Comparison of ENCODE assay signal across 14 cellular contexts in genomic region chr13:99335603-99336002, GRCh38. TPM values are rescaled to one million over a fixed set of nuclear protein-coding genes. Genes with fewer than 3 reads are reported as not detected.
A peak's percentile ranks its signal among the peaks of the same experiment; 100 is the strongest.
DNase-seq lines count a peak whose midpoint lies in the region; ATAC-seq and TF ChIP-seq lines count a peak whose summit lies in the region.
"Had no signal": no experiment of that assay in that cellular context is flagged by ENCODE, and none has a peak within 500 bp of the region (broad histone marks: within the 10 kb centered on the region; RNA-seq: fewer than 3 reads in every experiment).

No MANE protein-coding gene starts in this region.

- no peak overlapping the region for H2AFZ ChIP-seq in PC-9

- no peak overlapping the region for H3K4me3 ChIP-seq in CD4-positive, alpha-beta memory T cell (ENCODE audit: low read length in 2 of 2)
- H3K4me3 ChIP-seq in PC-9 = no peak overlapping the region
- H3K4me3 ChIP-seq: thoracic aorta had no signal

- H3K79me2 ChIP-seq in PC-9 (ENCODE audit: low read depth) = peaks cover 4% of the 10 kb centered on the region; the same call in 1 of the 2 replicates

- no peaks in the 10 kb centered on the region for H3K27me3 Mint-ChIP-seq in CD4-positive, alpha-beta memory T cell
- H3K27me3 Mint-ChIP-seq in WTC11 (ENCODE audit: low read depth) = no peaks in the 10 kb centered on the region

- H3K27ac ChIP-seq in CD4-positive, alpha-beta memory T cell (ENCODE audit: low read depth, low read length) = no peak overlapping the region
- H3K27ac ChIP-seq in PC-9 = no peak overlapping the region
- H3K27ac ChIP-seq: epithelial cell of prostate, thoracic aorta had no signal

- intact Hi-C loops in CD4-positive, alpha-beta memory T cell (cut with micrococcal nuclease) = loop anchor here (1.0 kb wide), 1 partner anchor 10 kb away; no protein-coding TSS in a partner anchor
- intact Hi-C loops in PC-9 (cut with micrococcal nuclease; ENCODE audit: unreplicated experiment) = no loop called here

- H3K9me3 Mint-ChIP-seq in CD4-positive, alpha-beta memory T cell = no peaks in the 10 kb centered on the region
- H3K9me3 Mint-ChIP-seq in WTC11 = no peaks in the 10 kb centered on the region

- no peak overlapping the region for H3K4me3 Mint-ChIP-seq in CD4-positive, alpha-beta memory T cell
- no peak overlapping the region for H3K4me3 Mint-ChIP-seq in WTC11

- H3K9me2 ChIP-seq in PC-9 (ENCODE audit: insufficient read depth) = peaks cover 5% of the 10 kb centered on the region; the same call in 1 of the 2 replicates

- no peaks in the 10 kb centered on the region for H3K9me3 ChIP-seq in CD4-positive, alpha-beta memory T cell (ENCODE audit: control insufficient read depth in 1 of 2, low read length in 2 of 2)
- H3K9me3 ChIP-seq in PC-9 (ENCODE audit: insufficient read depth, low read depth) = no peaks in the 10 kb centered on the region
- H3K9me3 ChIP-seq: thoracic aorta had no signal

- peak; percentile 64 for ATAC-seq in GM19035 (IDR thresholded peaks at IDR 0.05; ENCODE audit: unreplicated experiment)
- peak; percentile 64 for ATAC-seq in HG02981 (IDR thresholded peaks at IDR 0.05; ENCODE audit: unreplicated experiment)
- ATAC-seq in WTC11 = peak; percentile 60

- H4K20me1 ChIP-seq in PC-9 (ENCODE audit: insufficient read depth) = no peaks in the 10 kb centered on the region

- TF ChIP-seq CTCF in WTC11 (IDR thresholded peaks at IDR 0.05) (no peak), PC-9 (conservative IDR thresholded peaks at IDR 0.05) (no peak)

- H3K36me3 Mint-ChIP-seq in CD4-positive, alpha-beta memory T cell = peaks cover 48 to 49% of the 10 kb centered on the region in 2 donors
- H3K36me3 Mint-ChIP-seq in WTC11 = peaks cover 9% of the 10 kb centered on the region

- no peaks in the 10 kb centered on the region for H3K27me3 ChIP-seq in CD4-positive, alpha-beta memory T cell (ENCODE audit: insufficient read depth, low read length)
- no peaks in the 10 kb centered on the region for H3K27me3 ChIP-seq in PC-9 (ENCODE audit: insufficient read depth, low read depth)

- peaks cover 46 to 85% (median 67%) of the 10 kb centered on the region in 4 donors for H3K4me1 Mint-ChIP-seq in CD4-positive, alpha-beta memory T cell
- H3K4me1 Mint-ChIP-seq in WTC11 = peaks cover 13% of the 10 kb centered on the region

- CTCF ChIA-PET in CD4-positive, alpha-beta memory T cell (lab: Charles Lee; ENCODE audit: partially characterized antibody) = interaction anchor here (0.7 to 4.6 kb wide), 4 partner anchors 17 to 101 kb away, joined by 3 to 17 read pairs (median 6); partner anchors contain the start of gene GPR183
- CTCF ChIA-PET in WTC11 (lab: Charles Lee) (no interaction called here), PC-9 (lab: Charles Lee) (no interaction called here)

- H3K36me3 ChIP-seq in CD4-positive, alpha-beta memory T cell (ENCODE audit: insufficient read depth, low read length) = peaks cover 5% of the 10 kb centered on the region
- peaks cover 16% of the 10 kb centered on the region for H3K36me3 ChIP-seq in PC-9 (ENCODE audit: low read depth)
- H3K36me3 ChIP-seq: thoracic aorta had no signal

- H3K4me1 ChIP-seq in CD4-positive, alpha-beta memory T cell (ENCODE audit: insufficient read depth, low read length) = peaks cover 68% of the 10 kb centered on the region
- H3K4me1 ChIP-seq in PC-9 (replicated peaks; ENCODE audit: insufficient read depth) = no peaks in the 10 kb centered on the region

- no peak overlapping the region for H3K4me2 ChIP-seq in PC-9

- BruUV-seq in PC-9 (replicated peaks; lab: Mats Ljungman, UMichigan) = no TSS peak

- DNase-seq in CD4-positive, alpha-beta memory T cell = no peak
- DNase-seq in WTC11 (ENCODE audit: low spot score) (no peak), SKM-1 (lab: John Stamatoyannopoulos, UW; ENCODE audit: unreplicated experiment) (no peak), PC-9 (no peak), NCI-H2196 treated with DMSO at 0.1 percent for 48 hours (lab: John Stamatoyannopoulos, UW; ENCODE audit: unreplicated experiment) (no peak)
- no peak for DNase-seq in activated CD4-positive, CD25-positive, alpha-beta regulatory T cell treated with anti-CD3 and anti-CD28 coated beads, Interleukin-2, amount 50 U/mL, for 72 hours
- DNase-seq: activated CD4-positive, alpha-beta T cell treated with anti-CD3 and anti-CD28 coated beads, Interleukin-2, amount 50 U/mL, for 1 hour; COR-L47; NCI-H1417 treated with DMSO at 0.1 percent for 48 hours; RPMI8226 had no signal

- H3K27ac Mint-ChIP-seq in CD4-positive, alpha-beta memory T cell = peak overlapping the region in 6 of 7 donors; percentile 0 to 85 (median 79)
- H3K27ac Mint-ChIP-seq in WTC11 = no peak overlapping the region

- POLR2A ChIA-PET in CD4-positive, alpha-beta memory T cell (lab: Charles Lee; ENCODE audit: partially characterized antibody) = interaction anchor here (1.1 to 3.6 kb wide), 9 partner anchors 11 to 52 kb away, joined by 3 to 31 read pairs (median 7); partner anchors contain the start of gene GPR183
- POLR2A ChIA-PET in WTC11 (lab: Charles Lee) (interaction anchor here (0.6 kb wide), 1 partner anchor 16 kb away, joined by 3 read pairs; no protein-coding TSS in a partner anchor), PC-9 (lab: Charles Lee; ENCODE audit: unreplicated experiment) (no interaction called here)

- peaks cover 25% of the 10 kb centered on the region; the same call in 1 of the 2 replicates for H3F3A ChIP-seq in PC-9 (ENCODE audit: insufficient read depth, low read depth)

TF ChIP-seq in WTC11, 78 proteins besides CTCF, POLR2A, EP300 and RAD21 (continues in another document):
- TF ChIP-seq, protein P1, sequence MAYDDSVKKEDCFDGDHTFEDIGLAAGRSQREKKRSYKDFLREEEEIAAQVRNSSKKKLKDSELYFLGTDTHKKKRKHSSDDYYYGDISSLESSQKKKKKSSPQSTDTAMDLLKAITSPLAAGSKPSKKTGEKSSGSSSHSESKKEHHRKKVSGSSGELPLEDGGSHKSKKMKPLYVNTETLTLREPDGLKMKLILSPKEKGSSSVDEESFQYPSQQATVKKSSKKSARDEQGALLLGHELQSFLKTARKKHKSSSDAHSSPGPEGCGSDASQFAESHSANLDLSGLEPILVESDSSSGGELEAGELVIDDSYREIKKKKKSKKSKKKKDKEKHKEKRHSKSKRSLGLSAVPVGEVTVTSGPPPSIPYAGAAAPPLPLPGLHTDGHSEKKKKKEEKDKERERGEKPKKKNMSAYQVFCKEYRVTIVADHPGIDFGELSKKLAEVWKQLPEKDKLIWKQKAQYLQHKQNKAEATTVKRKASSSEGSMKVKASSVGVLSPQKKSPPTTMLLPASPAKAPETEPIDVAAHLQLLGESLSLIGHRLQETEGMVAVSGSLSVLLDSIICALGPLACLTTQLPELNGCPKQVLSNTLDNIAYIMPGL (CRISPR knock-in tag; IDR thresholded peaks at IDR 0.05) = no peak
- TF ChIP-seq CBFB (CRISPR knock-in tag; IDR thresholded peaks at IDR 0.05; ENCODE audit: low read depth) (no peak), ZNF425 (CRISPR knock-in tag; conservative IDR thresholded peaks at IDR 0.05) (no peak), ZBTB21 (CRISPR knock-in tag; IDR thresholded peaks at IDR 0.05; ENCODE audit: borderline replicate concordance) (no peak), ZNF263 (CRISPR knock-in tag; IDR thresholded peaks at IDR 0.05; ENCODE audit: low read depth) (no peak), RORB (CRISPR knock-in tag; IDR thresholded peaks at IDR 0.05) (no peak), FOXP1 (CRISPR knock-in tag; IDR thresholded peaks at IDR 0.05; ENCODE audit: borderline replicate concordance) (no peak), ZSCAN18 (CRISPR knock-in tag; IDR thresholded peaks at IDR 0.05) (no peak), NR1H2 (CRISPR knock-in tag; IDR thresholded peaks at IDR 0.05) (no peak), ESRRA (CRISPR knock-in tag; IDR thresholded peaks at IDR 0.05; ENCODE audit: borderline replicate concordance) (no peak)
- TF ChIP-seq, protein P2, sequence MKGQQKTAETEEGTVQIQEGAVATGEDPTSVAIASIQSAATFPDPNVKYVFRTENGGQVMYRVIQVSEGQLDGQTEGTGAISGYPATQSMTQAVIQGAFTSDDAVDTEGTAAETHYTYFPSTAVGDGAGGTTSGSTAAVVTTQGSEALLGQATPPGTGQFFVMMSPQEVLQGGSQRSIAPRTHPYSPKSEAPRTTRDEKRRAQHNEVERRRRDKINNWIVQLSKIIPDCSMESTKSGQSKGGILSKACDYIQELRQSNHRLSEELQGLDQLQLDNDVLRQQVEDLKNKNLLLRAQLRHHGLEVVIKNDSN (CRISPR knock-in tag; IDR thresholded peaks at IDR 0.05) = no peak

RNA-seq across cellular contexts. Expression of gene GPR183, which starts 28.4 kb away (rescaled TPM):
- total RNA-seq in CD4-positive, alpha-beta memory T cell = 100 to 1,000 TPM; 203 to 204 TPM
- polyA plus RNA-seq in CD4-positive, alpha-beta memory T cell = 100 to 1,000 TPM; 563 to 954 TPM
- total RNA-seq in WTC11 (2021) = 0.13 to 0.14 TPM in 2 of 3 replicates, not detected in the other
- not detected in 2 replicates for total RNA-seq in PC-9 (2021)

Comparison
In these comparisons a context has a peak if more than half of its experiments do, and no peak if none do; other contexts are left out.
1. RNA of gene GPR183, which starts 28.4 kb away (total RNA-seq): 203 to 204 TPM in CD4-positive, alpha-beta memory T cell; 0.13 to 0.14 TPM in WTC11 and not detected in PC-9; every median in the first group is over 100 times any median in the second.
2. Peak in every context shown above with its lines, with median percentiles within 50 percentile points of each other: ATAC-seq.